ENCODE assay signal across 8 cellular contexts in the genomic region with DNA sequence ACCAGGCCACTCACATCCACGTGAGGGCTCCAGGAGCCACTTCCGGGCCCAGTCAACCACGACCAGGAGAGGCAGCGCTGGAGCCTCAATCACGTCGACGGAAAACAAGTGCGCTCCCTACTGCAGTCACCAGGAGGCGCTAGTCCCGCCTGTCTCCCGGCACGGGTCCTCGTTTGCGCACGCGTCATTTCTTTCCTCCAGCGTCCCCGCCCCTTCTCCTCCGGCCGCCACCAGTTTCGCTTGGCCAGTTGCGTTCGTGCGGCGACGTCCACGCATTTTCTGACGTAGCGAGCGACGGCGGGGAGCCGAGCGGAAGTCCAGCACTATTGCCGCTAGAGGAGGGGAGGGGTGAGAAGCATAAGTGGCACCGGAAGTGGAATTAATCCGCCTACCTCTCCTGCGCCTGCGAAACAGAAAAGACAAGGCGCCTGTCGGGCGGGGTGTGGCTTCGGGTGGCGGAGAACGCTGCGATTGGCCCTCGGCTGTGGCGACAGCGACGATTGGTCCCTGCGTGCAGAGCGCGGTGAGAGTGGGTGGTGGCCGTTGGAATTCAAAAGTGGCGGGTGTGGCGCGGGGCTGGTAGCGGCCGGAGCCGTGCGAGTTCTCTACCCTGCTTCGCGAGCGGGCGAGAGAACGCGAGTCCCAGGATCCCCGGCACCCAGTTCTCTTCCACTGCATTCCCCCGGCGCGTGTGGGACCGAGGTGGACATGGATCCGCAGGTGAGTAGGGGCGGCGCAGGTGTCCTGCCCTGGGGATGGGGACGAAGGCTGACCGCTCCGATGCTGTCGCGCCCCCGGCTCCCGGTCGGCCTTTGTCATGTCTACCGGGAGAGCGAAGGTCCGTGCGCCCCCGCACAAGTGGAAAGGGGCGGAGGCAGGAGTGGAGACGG. TPM values are rescaled to one million over a fixed set of nuclear protein-coding genes. Genes with fewer than 3 reads are reported as not detected.
DNase-seq lines count a peak whose midpoint lies in the region; ATAC-seq and TF ChIP-seq lines count a peak whose summit lies in the region.

Gene KIFC1, plus strand, starts transcription at position 546 of the 890 bp plus-strand sequence. Its CDS starts 163 bp downstream, at position 709.

- ATAC-seq in HG02798 (IDR thresholded peaks at IDR 0.05; ENCODE audit: poor library complexity, unreplicated experiment) (peak; percentile 92), T-cell (replicated peaks in 1 of 4) (peak; percentile 90 to 93 (median 92)), heart left ventricle (peak; percentile 98 to 99 (median 99))

- no peaks in the 10 kb centered on the region for H3K27me3 ChIP-seq in adrenal gland
- no peaks in the 10 kb centered on the region for H3K27me3 ChIP-seq in heart left ventricle

- POLR2A ChIA-PET in T-cell (lab: Charles Lee) = interaction anchor here in 1 of 2 donors (0.6 kb wide), 1 partner anchor 35 kb away, joined by 3 read pairs; no protein-coding TSS in a partner anchor

- TF ChIP-seq CTCF in GM12874 (IDR thresholded peaks at IDR 0.05; ENCODE audit: insufficient read depth, low read depth, low read length) (peak; percentile 98), adrenal gland (IDR thresholded peaks at IDR 0.05) (peak; percentile 94 to 99 (median 97)), heart left ventricle (IDR thresholded peaks at IDR 0.05) (peak; percentile 96 to 100 (median 98))

- H3K4me1 ChIP-seq in adrenal gland (replicated peaks in 1 of 2) = peaks cover 7 to 8% of the 10 kb centered on the region in 2 donors
- peaks cover 4 to 19% (median 8%) of the 10 kb centered on the region in 12 donors for H3K4me1 ChIP-seq in heart left ventricle

- 0 to 1% (median 0%) methylated on average over 33 to 90 of the region's 90 CpGs for WGBS in adrenal gland, 4 donors
- 0 to 1% (median 0%) methylated on average over 71 to 90 of the region's 90 CpGs for WGBS in heart left ventricle, 4 donors

- H3K27ac ChIP-seq in adrenal gland (peak within 1 kb of the TSS in 4 of 5 donors; percentile 75 to 94 (median 84)), heart left ventricle (peak within 1 kb of the TSS; percentile 14 to 93 (median 88))

- peak within 1 kb of the TSS; percentile 97 to 99 for H3K27ac Mint-ChIP-seq in T-cell

- peak within 1 kb of the TSS; percentile 74 to 85 (median 78) for H3K4me3 Mint-ChIP-seq in T-cell

- TF ChIP-seq POLR2A in adrenal gland (IDR thresholded peaks at IDR 0.05) (no peak), heart left ventricle (IDR thresholded peaks at IDR 0.05) (peak in 1 of 2 donors; percentile 32)

- H3K9me3 Mint-ChIP-seq in T-cell = no peaks in the 10 kb centered on the region

- no peaks in the 10 kb centered on the region for H3K36me3 Mint-ChIP-seq in T-cell

- peak; percentile 98 for DNase-seq in NCI-H1436 (lab: John Stamatoyannopoulos, UW)
- DNase-seq in T-cell = peak; percentile 97 to 99 (median 99)
- peak; percentile 99 to 100 (median 99) for DNase-seq in adrenal gland
- DNase-seq in heart left ventricle = peak; percentile 99
- DNase-seq in posterior cingulate gyrus = peak; percentile 98 to 100 (median 99)
- DNase-seq in ureter (ENCODE audit: low spot score) = peak; percentile 99

- CTCF ChIA-PET in T-cell (lab: Charles Lee) = interaction anchor here (0.6 to 1.6 kb wide), 11 partner anchors 18 to 179 kb away, joined by 3 to 11 read pairs (median 3); partner anchors contain the start of genes CUTA (in 1 of the 2), PHF1 (in 1 of the 2), SYNGAP1 (in 1 of the 2) and ZBTB22 (in 1 of the 2)

- intact Hi-C loops in adrenal gland (cut with DNase I) (no loop called here), heart left ventricle (cut with DNase I) (loop anchor here in 7 of 10 donors (1.0 to 5.0 kb wide), 7 partner anchors 19 to 63 kb away; partner anchors contain the start of genes CUTA (in 1 of the 7), PHF1 (in 1 of the 7) and ZBTB9 (in 1 of the 7)), posterior cingulate gyrus (cut with DNase I) (loop anchor here (1.0 to 5.0 kb wide), 3 partner anchors 19 to 63 kb away; partner anchors contain the start of gene ZBTB9)

- H3K27me3 Mint-ChIP-seq in T-cell = no peaks in the 10 kb centered on the region

- no peaks in the 10 kb centered on the region for H3K9me3 ChIP-seq in adrenal gland (replicated peaks in 1 of 3)
- H3K9me3 ChIP-seq in heart left ventricle = no peaks in the 10 kb centered on the region

- peaks cover 21 to 36% (median 24%) of the 10 kb centered on the region in 3 donors for H3K4me1 Mint-ChIP-seq in T-cell

- H3K36me3 ChIP-seq in adrenal gland (replicated peaks in 1 of 2) (no peaks in the 10 kb centered on the region), heart left ventricle (no peaks in the 10 kb centered on the region)

- peak within 1 kb of the TSS in 2 of 4 donors; percentile 24 to 48 for H3K4me3 ChIP-seq in adrenal gland
- peak within 1 kb of the TSS in 11 of 12 donors; percentile 38 to 72 (median 59) for H3K4me3 ChIP-seq in heart left ventricle

RNA-seq across cellular contexts. Expression of gene KIFC1, which starts in this region (rescaled TPM):
- total RNA-seq in T-cell = 1 to 10 TPM; 1.1 to 2.9 (median 1.8) TPM
- total RNA-seq in adrenal gland = 1 to 10 TPM in 6 of 8 donors, under 1 TPM in 1, not detected in 1; 0.60 to 3.3 (median 1.6) TPM
- 1 to 10 TPM in 1 of 3 donors, under 1 TPM in 2; 0.74 to 1.4 (median 0.88) TPM for polyA plus RNA-seq in adrenal gland
- 1 to 10 TPM in 3 of 9 donors, under 1 TPM in 3, not detected in 3; 0.39 to 7.0 (median 1.0) TPM for total RNA-seq in heart left ventricle
- under 1 TPM; 0.04 to 0.30 TPM for polyA plus RNA-seq in heart left ventricle
- total RNA-seq in ureter = 1.0 TPM

Comparison
In these comparisons a context has a peak if more than half of its experiments do, and no peak if none do; other contexts are left out.
1. intact Hi-C loops: an anchor here in heart left ventricle (1.0 to 5.0 kb wide) and posterior cingulate gyrus (1.0 to 5.0 kb wide); none called in adrenal gland.